Comparison of ENCODE assay signal across 1 cellular context in genomic region chr20:50332491-50332980, GRCh38.
TF ChIP-seq lines count a peak whose summit lies in the region.

No MANE protein-coding gene starts in this region.

TF ChIP-seq in IMR-90, 13 proteins besides CTCF, POLR2A, EP300 and RAD21 (continued from another document):
- TF ChIP-seq ELK1 (IDR thresholded peaks at IDR 0.05; ENCODE audit: borderline replicate concordance, low read depth, low read length) (no peak), RCOR1 (IDR thresholded peaks at IDR 0.05; ENCODE audit: insufficient replicate concordance, low read length) (no peak), BHLHE40 (IDR thresholded peaks at IDR 0.05; ENCODE audit: low read depth, low read length) (no peak), USF2 (IDR thresholded peaks at IDR 0.05; ENCODE audit: low read depth, low read length) (no peak), FOS (IDR thresholded peaks at IDR 0.05; ENCODE audit: low read depth, low read length) (no peak), MAZ (IDR thresholded peaks at IDR 0.05; ENCODE audit: borderline replicate concordance, low read depth, low read length) (no peak), MAFK (IDR thresholded peaks at IDR 0.05; ENCODE audit: low read depth, low read length) (no peak), NFE2L2 (IDR thresholded peaks at IDR 0.05; ENCODE audit: low read depth, low read length) (no peak), CHD1 (IDR thresholded peaks at IDR 0.05; ENCODE audit: low read depth, low read length) (no peak), RFX5 (IDR thresholded peaks at IDR 0.05; ENCODE audit: low read depth, low read length) (no peak), MXI1 (IDR thresholded peaks at IDR 0.05; ENCODE audit: borderline replicate concordance, low read depth, low read length) (no peak)
